In the genomic region with DNA sequence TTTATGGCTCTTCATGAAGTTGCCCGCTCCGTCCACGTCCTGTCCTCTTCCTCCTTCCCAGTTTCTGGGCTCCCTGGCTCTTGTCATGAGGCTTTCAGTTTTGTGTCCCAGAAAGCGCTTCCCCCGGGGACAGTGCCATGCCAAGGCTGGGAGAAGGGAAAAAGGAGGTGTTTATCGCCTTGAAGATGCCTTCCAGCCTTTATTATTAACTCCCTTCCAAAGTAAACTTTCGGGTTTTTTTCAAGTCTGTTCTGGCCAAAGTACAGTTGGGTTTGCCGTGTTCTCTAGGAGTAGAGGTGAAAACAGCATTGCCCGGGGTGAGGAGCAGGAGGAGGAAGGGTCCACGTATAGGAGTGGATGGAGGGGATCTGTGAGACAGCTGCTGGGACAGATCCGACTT, we compare ENCODE assay signal across 1 cellular context.
TF ChIP-seq lines count a peak whose summit lies in the region.

No MANE protein-coding gene starts in this region.

TF ChIP-seq in IMR-90, 13 proteins besides CTCF, POLR2A, EP300 and RAD21 (continued from another document):
- TF ChIP-seq, protein P1, sequence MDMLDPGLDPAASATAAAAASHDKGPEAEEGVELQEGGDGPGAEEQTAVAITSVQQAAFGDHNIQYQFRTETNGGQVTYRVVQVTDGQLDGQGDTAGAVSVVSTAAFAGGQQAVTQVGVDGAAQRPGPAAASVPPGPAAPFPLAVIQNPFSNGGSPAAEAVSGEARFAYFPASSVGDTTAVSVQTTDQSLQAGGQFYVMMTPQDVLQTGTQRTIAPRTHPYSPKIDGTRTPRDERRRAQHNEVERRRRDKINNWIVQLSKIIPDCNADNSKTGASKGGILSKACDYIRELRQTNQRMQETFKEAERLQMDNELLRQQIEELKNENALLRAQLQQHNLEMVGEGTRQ (IDR thresholded peaks at IDR 0.05; ENCODE audit: low read depth, low read length), result no peak
- TF ChIP-seq MXI1 (IDR thresholded peaks at IDR 0.05; ENCODE audit: borderline replicate concordance, low read depth, low read length), result no peak
- no peak for TF ChIP-seq FOS (IDR thresholded peaks at IDR 0.05; ENCODE audit: low read depth, low read length)
- no peak for TF ChIP-seq RFX5 (IDR thresholded peaks at IDR 0.05; ENCODE audit: low read depth, low read length)
